Comparison of ENCODE assay signal across 10 cellular contexts in genomic region chr10:122127943-122128342, GRCh38.
DNase-seq lines count a peak whose midpoint lies in the region; ATAC-seq and TF ChIP-seq lines count a peak whose summit lies in the region.
"Had no signal": no experiment of that assay in that cellular context is flagged by ENCODE, and none has a peak within 500 bp of the region (broad histone marks: within the 10 kb centered on the region; RNA-seq: fewer than 3 reads in every experiment).

No MANE protein-coding gene starts in this region.

- H3K36me3 ChIP-seq in SJCRH30 (0 out of 2 replicates have a peak, but pooled peaks cover 2% of the 10 kb centered on the region), heart left ventricle (peaks cover 0 to 6% (median under 1%) of the 10 kb centered on the region in 9 donors), psoas muscle (ENCODE audit: insufficient read depth in 1 of 2, low read depth in 1 of 2) (peaks cover 0 to 11% of the 10 kb centered on the region in 2 donors)

- no peaks in the 10 kb centered on the region for H3K27me3 ChIP-seq in SJCRH30
- H3K27me3 ChIP-seq in heart left ventricle, result no peaks in the 10 kb centered on the region
- no peaks in the 10 kb centered on the region for H3K27me3 ChIP-seq in psoas muscle (ENCODE audit: insufficient read depth in 3 of 3, low read length in 2 of 3)

- TF ChIP-seq POLR2A in heart left ventricle (IDR thresholded peaks at IDR 0.05), result no peak

- DNase-seq in AG09309 (ENCODE audit: low read depth) (no peak), SJCRH30 (peak; percentile 77 to 78), heart left ventricle (peak in 1 of 5 donors; percentile 73), psoas muscle (peak; percentile 39 to 69), GOT3 (lab: John Stamatoyannopoulos, UW) (no peak), NCI-H748 treated with DMSO at 0.1 percent for 48 hours (lab: John Stamatoyannopoulos, UW) (no peak)
- DNase-seq: CD8-positive, alpha-beta T cell; T-cell had no signal

- TF ChIP-seq CTCF in AG09309 (IDR thresholded peaks at IDR 0.05; ENCODE audit: control insufficient read depth, insufficient read depth, low read depth, low read length, missing control alignments) (no peak), heart left ventricle (IDR thresholded peaks at IDR 0.05) (no peak), psoas muscle (IDR thresholded peaks at IDR 0.05) (no peak)

- H3K4me3 ChIP-seq in AG09309 (ENCODE audit: control insufficient read depth, low read depth, low read length) (peak overlapping the region; percentile 1), SJCRH30 (peak overlapping the region; percentile 23), heart left ventricle (peak overlapping the region in 10 of 12 donors; percentile 7 to 47 (median 20)), psoas muscle (peak overlapping the region; percentile 47)

- intact Hi-C loops in heart left ventricle (cut with DNase I), result loop anchor here in 2 of 10 donors (1.0 kb wide), 1 partner anchor 11 kb away; no protein-coding TSS in a partner anchor
- intact Hi-C loops in psoas muscle (cut with DNase I), result no loop called here

- no peaks in the 10 kb centered on the region for H3K9me3 ChIP-seq in SJCRH30 (replicated peaks)
- no peaks in the 10 kb centered on the region for H3K9me3 ChIP-seq in heart left ventricle
- no peaks in the 10 kb centered on the region for H3K9me3 ChIP-seq in psoas muscle

- WGBS in heart left ventricle, 4 donors, result 37 to 44% (median 40%) methylated on average over 8 of the region's 8 CpGs
- 20 to 47% (median 32%) methylated on average over 8 of the region's 8 CpGs for WGBS in psoas muscle, 3 donors

- H3K4me1 ChIP-seq in SJCRH30, result peaks cover 22% of the 10 kb centered on the region
- H3K4me1 ChIP-seq in heart left ventricle, result peaks cover 0 to 65% (median 42%) of the 10 kb centered on the region in 12 donors
- peaks cover 53% of the 10 kb centered on the region for H3K4me1 ChIP-seq in psoas muscle

- H3K27ac ChIP-seq in SJCRH30 (peak overlapping the region; percentile 85), heart left ventricle (peak overlapping the region; percentile 74 to 94 (median 82)), psoas muscle (peak overlapping the region; percentile 86)

- ATAC-seq in heart left ventricle (peak; percentile 49 to 76 (median 60)), psoas muscle (peak; percentile 83 to 88 (median 85)), HG02571 (IDR thresholded peaks at IDR 0.05; ENCODE audit: unreplicated experiment) (no peak), HG03432 (IDR thresholded peaks at IDR 0.05; ENCODE audit: unreplicated experiment) (no peak)
- ATAC-seq: CD8-positive, alpha-beta T cell; T-cell had no signal

Comparison
In these comparisons a context has a peak if more than half of its experiments do, and no peak if none do; other contexts are left out.
1. DNase-seq: peak in SJCRH30 (2 of 2) and psoas muscle (2 of 2); none in AG09309 (single experiment), GOT3 (single experiment) and NCI-H748 treated with DMSO at 0.1 percent for 48 hours (single experiment).
2. ATAC-seq: peak in heart left ventricle (4 of 4) and psoas muscle (4 of 4); none in HG02571 (single experiment) and HG03432 (single experiment).
3. Peak in every context shown above with its lines, with median percentiles within 50 percentile points of each other: H3K4me3 ChIP-seq and H3K27ac ChIP-seq.